Comparison of ENCODE assay signal across 24 cellular contexts in genomic region chr1:8207202-8207601, GRCh38.
"Had no signal": no experiment of that assay in that cellular context is flagged by ENCODE, and none has a peak within 500 bp of the region (broad histone marks: within the 10 kb centered on the region; RNA-seq: fewer than 3 reads in every experiment).

No MANE protein-coding gene starts in this region.

- H3K4me3 ChIP-seq: adrenal gland, SJCRH30 had no signal

- DNase-seq: activated CD4-positive, alpha-beta memory T cell treated with anti-CD3 and anti-CD28 coated beads, Interleukin-2, amount 10 ng/mL, durations not matched to agents 7 days and 5 days; activated CD4-positive, alpha-beta T cell treated with anti-CD3 and anti-CD28 coated beads, Interleukin-2, amount 10 ng/mL, durations not matched to agents 7 days and 5 days; activated CD4-positive, CD25-positive, alpha-beta regulatory T cell; activated naive CD4-positive, alpha-beta T cell treated with anti-CD3 and anti-CD28 coated beads, Interleukin-2, amount 50 U/mL, for 16 hours; activated naive CD8-positive, alpha-beta T cell treated with anti-CD3 and anti-CD28 coated beads, Interleukin-2, amount 10 ng/mL, durations not matched to agents 7 days and 5 days; activated T-cell treated with anti-CD3 and anti-CD28 coated beads, Interleukin-2, amount 50 U/mL, for 72 hours; adrenal gland; anterior cingulate cortex; central memory CD4-positive, alpha-beta T cell; KG1; NCI-H1092; NCI-H1417; NCI-H2029; NCI-H2107; NCI-H2171 treated with DMSO at 0.1 percent for 48 hours; NCI-H526; NCI-H774; Right ventricle myocardium superior; SJCRH30; SK-N-SH; T-helper 1 cell had no signal

- H3K36me3 ChIP-seq: adrenal gland, SJCRH30 had no signal

- H3K9me3 ChIP-seq: adrenal gland, SJCRH30, SK-N-SH had no signal

- H3K27ac Mint-ChIP-seq: activated CD4-positive, alpha-beta memory T cell treated with anti-CD3 and anti-CD28 coated beads, Interleukin-2, amount 10 ng/mL, durations not matched to agents 7 days and 5 days; activated CD4-positive, alpha-beta T cell treated with anti-CD3 and anti-CD28 coated beads, Interleukin-2, amount 10 ng/mL, durations not matched to agents 7 days and 5 days; activated naive CD8-positive, alpha-beta T cell treated with anti-CD3 and anti-CD28 coated beads, Interleukin-2, amount 10 ng/mL, durations not matched to agents 7 days and 5 days; activated T-cell treated with anti-CD3 and anti-CD28 coated beads, Interleukin-2, amount 50 U/mL, for 72 hours; activated T-helper 2 cell treated with anti-CD3 and anti-CD28 coated beads, Interferon-gamma antibody, Interleukin-2, Interleukin-4, amounts not matched to agents 10 μg/mL and 5 μg/mL and 100 μg/mL, durations not matched to agents 14 hours and 24 hours and 36 hours had no signal

- H3K9me3 Mint-ChIP-seq: activated CD4-positive, alpha-beta memory T cell treated with anti-CD3 and anti-CD28 coated beads, Interleukin-2, amount 10 ng/mL, durations not matched to agents 7 days and 5 days; activated CD4-positive, alpha-beta T cell treated with anti-CD3 and anti-CD28 coated beads, Interleukin-2, amount 10 ng/mL, durations not matched to agents 7 days and 5 days; activated naive CD8-positive, alpha-beta T cell treated with anti-CD3 and anti-CD28 coated beads, Interleukin-2, amount 10 ng/mL, durations not matched to agents 7 days and 5 days; activated T-cell treated with anti-CD3 and anti-CD28 coated beads, Interleukin-2, amount 50 U/mL, for 72 hours; activated T-helper 2 cell treated with anti-CD3 and anti-CD28 coated beads, Interferon-gamma antibody, Interleukin-2, Interleukin-4, amounts not matched to agents 10 μg/mL and 5 μg/mL and 100 μg/mL, durations not matched to agents 14 hours and 24 hours and 36 hours had no signal

- FAIRE-seq: bronchial epithelial cell had no signal

- H3K9me2 ChIP-seq: SK-N-SH had no signal

- ATAC-seq: activated T-cell treated with anti-CD3 and anti-CD28 coated beads, Interleukin-2, amount 50 U/mL, for 72 hours had no signal

- H3K27ac ChIP-seq: adrenal gland, SJCRH30, VCaP had no signal

- H3K4me2 ChIP-seq: SK-N-SH had no signal

- H3K9ac ChIP-seq: SK-N-SH had no signal

- H3K4me3 Mint-ChIP-seq: activated CD4-positive, alpha-beta memory T cell treated with anti-CD3 and anti-CD28 coated beads, Interleukin-2, amount 10 ng/mL, durations not matched to agents 7 days and 5 days; activated CD4-positive, alpha-beta T cell treated with anti-CD3 and anti-CD28 coated beads, Interleukin-2, amount 10 ng/mL, durations not matched to agents 7 days and 5 days; activated naive CD8-positive, alpha-beta T cell treated with anti-CD3 and anti-CD28 coated beads, Interleukin-2, amount 10 ng/mL, durations not matched to agents 7 days and 5 days; activated T-cell treated with anti-CD3 and anti-CD28 coated beads, Interleukin-2, amount 50 U/mL, for 72 hours had no signal

- H3K27me3 ChIP-seq: adrenal gland, SJCRH30 had no signal
